In the genomic region with DNA sequence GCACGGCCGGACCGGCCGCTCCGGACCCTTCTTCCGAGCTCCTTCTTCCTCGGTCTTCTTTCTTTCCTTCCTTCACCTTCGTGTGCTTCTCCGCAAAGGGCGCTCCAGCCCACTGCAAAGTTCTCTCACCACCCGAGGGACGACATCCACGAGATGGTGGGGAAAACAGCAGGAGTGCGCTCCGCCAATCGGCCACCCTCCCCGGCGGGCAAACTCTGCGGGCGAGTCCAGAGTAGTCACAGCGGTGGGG, we compare ENCODE assay signal across 1 cellular context.
TF ChIP-seq lines count a peak whose summit lies in the region.

No MANE protein-coding gene starts in this region.

TF ChIP-seq in HEK293, 187 proteins besides CTCF, POLR2A, EP300 and RAD21:
- TF ChIP-seq HOXD13 (CRISPR knock-in tag; IDR thresholded peaks at IDR 0.05; ENCODE audit: borderline replicate concordance), result 0 out of 2 replicates have a peak, but pooled peaks have one; percentile 35
- peak; percentile 88 for TF ChIP-seq ZNF341 (tag by site-specific recombination; IDR thresholded peaks at IDR 0.05; ENCODE audit: low read depth)
- TF ChIP-seq ZBTB8A (tag by site-specific recombination; IDR thresholded peaks at IDR 0.05), result peak; percentile 61; the same call in 1 of the 2 replicates
- TF ChIP-seq ZNF335 (tag by site-specific recombination; conservative IDR thresholded peaks at IDR 0.05), result peak; percentile 35; the same call in 1 of the 2 replicates
- TF ChIP-seq ZIC2 (tag by site-specific recombination; IDR thresholded peaks at IDR 0.05), result peak; percentile 81
